In the genomic region with DNA sequence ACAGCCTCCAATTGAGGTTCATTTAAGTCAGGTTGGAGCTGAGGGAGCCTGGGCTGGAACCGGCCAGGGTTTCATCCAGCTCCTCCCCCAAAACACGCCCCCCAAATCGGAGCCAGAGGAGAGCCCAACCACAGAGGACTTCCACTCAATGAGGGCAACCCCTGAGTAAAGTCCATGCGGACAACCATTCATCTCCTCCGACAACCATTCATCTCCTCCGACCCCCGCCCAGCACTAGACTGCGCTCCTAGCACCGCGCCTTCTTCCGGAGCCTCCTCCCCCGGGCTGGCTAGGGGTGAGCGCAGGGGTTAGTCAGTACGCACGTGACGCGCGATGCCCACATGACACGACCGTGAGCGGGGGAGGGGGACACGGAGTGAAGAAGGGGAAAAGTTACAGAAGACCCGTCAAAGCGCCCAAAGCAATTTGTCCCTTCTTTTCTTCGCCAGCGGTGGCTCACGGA, we compare ENCODE assay signal across 1 cellular context.
TF ChIP-seq lines count a peak whose summit lies in the region.

No MANE protein-coding gene starts in this region.

TF ChIP-seq in SK-N-SH treated with all-trans-retinoic acid at 6 μM for 48 hours, 23 proteins besides CTCF, POLR2A, EP300 and RAD21 (continued from another document):
- TF ChIP-seq, protein P1, sequence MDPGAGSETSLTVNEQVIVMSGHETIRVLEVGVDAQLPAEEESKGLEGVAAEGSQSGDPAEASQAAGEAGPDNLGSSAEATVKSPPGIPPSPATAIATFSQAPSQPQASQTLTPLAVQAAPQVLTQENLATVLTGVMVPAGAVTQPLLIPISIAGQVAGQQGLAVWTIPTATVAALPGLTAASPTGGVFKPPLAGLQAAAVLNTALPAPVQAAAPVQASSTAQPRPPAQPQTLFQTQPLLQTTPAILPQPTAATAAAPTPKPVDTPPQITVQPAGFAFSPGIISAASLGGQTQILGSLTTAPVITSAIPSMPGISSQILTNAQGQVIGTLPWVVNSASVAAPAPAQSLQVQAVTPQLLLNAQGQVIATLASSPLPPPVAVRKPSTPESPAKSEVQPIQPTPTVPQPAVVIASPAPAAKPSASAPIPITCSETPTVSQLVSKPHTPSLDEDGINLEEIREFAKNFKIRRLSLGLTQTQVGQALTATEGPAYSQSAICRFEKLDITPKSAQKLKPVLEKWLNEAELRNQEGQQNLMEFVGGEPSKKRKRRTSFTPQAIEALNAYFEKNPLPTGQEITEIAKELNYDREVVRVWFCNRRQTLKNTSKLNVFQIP (CRISPR knock-in tag; IDR thresholded peaks at IDR 0.05; ENCODE audit: borderline replicate concordance, low read depth), result no peak
- TF ChIP-seq, protein P2, sequence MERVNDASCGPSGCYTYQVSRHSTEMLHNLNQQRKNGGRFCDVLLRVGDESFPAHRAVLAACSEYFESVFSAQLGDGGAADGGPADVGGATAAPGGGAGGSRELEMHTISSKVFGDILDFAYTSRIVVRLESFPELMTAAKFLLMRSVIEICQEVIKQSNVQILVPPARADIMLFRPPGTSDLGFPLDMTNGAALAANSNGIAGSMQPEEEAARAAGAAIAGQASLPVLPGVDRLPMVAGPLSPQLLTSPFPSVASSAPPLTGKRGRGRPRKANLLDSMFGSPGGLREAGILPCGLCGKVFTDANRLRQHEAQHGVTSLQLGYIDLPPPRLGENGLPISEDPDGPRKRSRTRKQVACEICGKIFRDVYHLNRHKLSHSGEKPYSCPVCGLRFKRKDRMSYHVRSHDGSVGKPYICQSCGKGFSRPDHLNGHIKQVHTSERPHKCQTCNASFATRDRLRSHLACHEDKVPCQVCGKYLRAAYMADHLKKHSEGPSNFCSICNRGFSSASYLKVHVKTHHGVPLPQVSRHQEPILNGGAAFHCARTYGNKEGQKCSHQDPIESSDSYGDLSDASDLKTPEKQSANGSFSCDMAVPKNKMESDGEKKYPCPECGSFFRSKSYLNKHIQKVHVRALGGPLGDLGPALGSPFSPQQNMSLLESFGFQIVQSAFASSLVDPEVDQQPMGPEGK (CRISPR knock-in tag; IDR thresholded peaks at IDR 0.05; ENCODE audit: borderline replicate concordance), result no peak
- TF ChIP-seq ISL1 (CRISPR knock-in tag; IDR thresholded peaks at IDR 0.05), result no peak
- TF ChIP-seq CSDC2 (CRISPR knock-in tag; IDR thresholded peaks at IDR 0.05), result 0 out of 2 replicates have a peak, but pooled peaks have one; percentile 81
